Comparison of ENCODE assay signal across 20 cellular contexts in the genomic region with DNA sequence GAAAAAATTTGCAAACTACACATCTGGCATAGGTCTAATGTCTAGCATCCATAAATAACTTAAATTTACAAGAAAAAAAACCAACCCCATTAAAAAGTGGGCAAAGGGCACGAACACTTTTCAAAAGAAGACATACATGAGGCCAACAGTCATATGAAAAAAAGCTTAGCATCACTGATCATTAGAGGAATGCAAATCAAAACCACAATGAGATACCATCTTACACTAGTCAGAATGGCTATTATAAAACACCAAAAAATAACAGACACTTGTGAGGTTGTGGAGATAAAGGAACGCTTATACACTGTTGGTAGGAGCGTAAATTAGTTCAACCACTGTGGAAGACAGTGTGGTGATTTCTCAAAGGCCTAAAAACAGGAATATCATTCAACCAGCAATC. TPM values are rescaled to one million over a fixed set of nuclear protein-coding genes. Genes with fewer than 3 reads are reported as not detected.
DNase-seq lines count a peak whose midpoint lies in the region; ATAC-seq and TF ChIP-seq lines count a peak whose summit lies in the region.
"Had no signal": no experiment of that assay in that cellular context is flagged by ENCODE, and none has a peak within 500 bp of the region (broad histone marks: within the 10 kb centered on the region; RNA-seq: fewer than 3 reads in every experiment).

No MANE protein-coding gene starts in this region.

- peaks cover 10% of the 10 kb centered on the region for H3F3A ChIP-seq in Loucy (ENCODE audit: low read depth)

- no peaks in the 10 kb centered on the region for H3K4me1 Mint-ChIP-seq in endodermal cell
- H3K4me1 Mint-ChIP-seq: CD14-positive monocyte; CD8-positive, alpha-beta memory T cell had no signal

- no peak overlapping the region for H3K14ac ChIP-seq in mesenchymal stem cell (ENCODE audit: low read length in 2 of 2)

- no peak for ATAC-seq in GM21576 (IDR thresholded peaks at IDR 0.05; ENCODE audit: unreplicated experiment)

- H3K27ac Mint-ChIP-seq in endodermal cell = no peak overlapping the region
- H3K27ac Mint-ChIP-seq: CD14-positive monocyte; CD4-positive, alpha-beta T cell; CD8-positive, alpha-beta memory T cell; HFFc6 had no signal

- H2BK15ac ChIP-seq in mesenchymal stem cell (ENCODE audit: low read depth, poor library complexity, severe bottlenecking) = no peak overlapping the region

- H3K79me1 ChIP-seq in mesenchymal stem cell (replicated peaks; ENCODE audit: low read length, poor library complexity, severe bottlenecking) = no peaks in the 10 kb centered on the region

- H3K9ac ChIP-seq in Loucy (ENCODE audit: low read depth, low read length, poor library complexity, severe bottlenecking) (no peak overlapping the region), mesenchymal stem cell (ENCODE audit: low read length) (no peak overlapping the region), endodermal cell (ENCODE audit: extremely low read depth, low read length, poor library complexity, severe bottlenecking) (no peak overlapping the region)
- H3K9ac ChIP-seq: BLaER1 treated with 17β-estradiol and CSF1 and Interleukin-3, amounts not matched to agents 10 nM and 100 nM had no signal

- no peak overlapping the region for H2BK120ac ChIP-seq in mesenchymal stem cell (ENCODE audit: low read depth, low read length)

- H3K4me2 ChIP-seq in Loucy (ENCODE audit: low read depth, low read length, poor library complexity, severe bottlenecking) (peak overlapping the region; percentile 61), mesenchymal stem cell (ENCODE audit: low read length, poor library complexity, severe bottlenecking) (no peak overlapping the region)
- H3K4me2 ChIP-seq: BLaER1 treated with 17β-estradiol and CSF1 and Interleukin-3, amounts not matched to agents 10 nM and 100 nM had no signal

- H3K9me2 ChIP-seq in Loucy (replicated peaks; ENCODE audit: low read depth, low read length) = no peaks in the 10 kb centered on the region

- H4K8ac ChIP-seq in mesenchymal stem cell (ENCODE audit: low read length) = no peak overlapping the region

- H3K9me3 Mint-ChIP-seq in endodermal cell = peaks cover 18% of the 10 kb centered on the region

- H2BK5ac ChIP-seq in mesenchymal stem cell (ENCODE audit: low read depth, low read length, poor library complexity, severe bottlenecking) = no peak overlapping the region

- H3K27me3 Mint-ChIP-seq in endodermal cell (ENCODE audit: insufficient read depth) = no peaks in the 10 kb centered on the region
- H3K27me3 Mint-ChIP-seq: CD4-positive, alpha-beta T cell had no signal

- no peak overlapping the region for H3K23ac ChIP-seq in mesenchymal stem cell (ENCODE audit: low read length in 2 of 2)

- H3K4me3 Mint-ChIP-seq in endodermal cell = no peak overlapping the region
- H3K4me3 Mint-ChIP-seq: CD14-positive monocyte; CD4-positive, alpha-beta T cell; CD8-positive, alpha-beta memory T cell; HFFc6 had no signal

- DNase-seq in AG10803 (ENCODE audit: low read depth) (peak; percentile 34), fibroblast of villous mesenchyme (ENCODE audit: low read depth) (peak; percentile 80), mesenchymal stem cell (peak; percentile 9), endodermal cell (no peak), SK-N-DZ (ENCODE audit: low spot score) (no peak), DMS53 (lab: John Stamatoyannopoulos, UW) (no peak)
- DNase-seq: AML-193; BE2C; CD4-positive, alpha-beta T cell; CD8-positive, alpha-beta memory T cell; DND-41; GF-D8; GOT3; HFFc6 had no signal

- no peak overlapping the region for H3K18ac ChIP-seq in mesenchymal stem cell (ENCODE audit: low read depth in 1 of 2, low read length in 2 of 2)

- no peak overlapping the region for H3K4ac ChIP-seq in mesenchymal stem cell (ENCODE audit: low read depth in 1 of 2, low read length in 2 of 2)

- peaks cover 25% of the 10 kb centered on the region; the same call in 1 of the 2 replicates for H3K9me3 ChIP-seq in Loucy (ENCODE audit: insufficient read depth, low read depth, low read length)
- H3K9me3 ChIP-seq in mesenchymal stem cell (ENCODE audit: control insufficient read depth, low read length) = peaks cover 17% of the 10 kb centered on the region
- H3K9me3 ChIP-seq in endodermal cell (ENCODE audit: control insufficient read depth, low read length) = peaks cover 4% of the 10 kb centered on the region
- H3K9me3 ChIP-seq: BE2C, HAP-1 had no signal

- H2AFZ ChIP-seq in Loucy (ENCODE audit: low read length) (no peak overlapping the region), mesenchymal stem cell (ENCODE audit: low read depth, low read length) (no peak overlapping the region)

- TF ChIP-seq CTCF in AG10803 (conservative IDR thresholded peaks at IDR 0.05; ENCODE audit: low read length) = no peak
- TF ChIP-seq CTCF in Loucy (conservative IDR thresholded peaks at IDR 0.05; ENCODE audit: low read length) = no peak
- TF ChIP-seq CTCF in fibroblast of villous mesenchyme (IDR thresholded peaks at IDR 0.05; ENCODE audit: insufficient read depth, low read depth, low read length) = no peak
- TF ChIP-seq CTCF in endodermal cell (conservative IDR thresholded peaks at IDR 0.05) = no peak

- H4K20me1 ChIP-seq in Loucy (ENCODE audit: insufficient read depth, low read length, poor library complexity, severe bottlenecking) = no peaks in the 10 kb centered on the region
- H4K20me1 ChIP-seq: BLaER1 treated with 17β-estradiol and CSF1 and Interleukin-3, amounts not matched to agents 10 nM and 100 nM had no signal

- no peak overlapping the region for H2AK5ac ChIP-seq in mesenchymal stem cell (ENCODE audit: low read length, severe bottlenecking)

- WGBS in mesenchymal stem cell = 75% methylated on average over 1 of the region's 3 CpGs
- 93% methylated on average over 2 of the region's 3 CpGs; no CpG with 5 or more reads in 1 of the 2 experiments for WGBS in endodermal cell (ENCODE audit: insufficient coverage in 1 of 2, insufficient read length in 1 of 2), 2 experiments

- H3K4me3 ChIP-seq in AG10803 (ENCODE audit: low read length) = no peak overlapping the region
- H3K4me3 ChIP-seq in Loucy (ENCODE audit: low read length, poor library complexity, severe bottlenecking) = peak overlapping the region; percentile 12
- no peak overlapping the region for H3K4me3 ChIP-seq in fibroblast of villous mesenchyme (ENCODE audit: low read depth, low read length)
- no peak overlapping the region for H3K4me3 ChIP-seq in mesenchymal stem cell (ENCODE audit: insufficient read depth in 1 of 2, low read depth in 1 of 2, low read length in 2 of 2)
- H3K4me3 ChIP-seq in endodermal cell (ENCODE audit: low read length) = no peak overlapping the region
- H3K4me3 ChIP-seq: BLaER1 treated with 17β-estradiol and CSF1 and Interleukin-3, amounts not matched to agents 10 nM and 100 nM; HAP-1 had no signal

- no peak overlapping the region for H4K91ac ChIP-seq in mesenchymal stem cell (ENCODE audit: low read length)

- H3K27me3 ChIP-seq in Loucy (ENCODE audit: insufficient read depth, low read length, poor library complexity, severe bottlenecking) (no peaks in the 10 kb centered on the region), mesenchymal stem cell (ENCODE audit: control insufficient read depth in 1 of 2, insufficient read depth in 1 of 2, low read length in 2 of 2) (no peaks in the 10 kb centered on the region), endodermal cell (ENCODE audit: control insufficient read depth, insufficient read depth, low read length, poor library complexity, severe bottlenecking) (no peaks in the 10 kb centered on the region)
- H3K27me3 ChIP-seq: BE2C; BLaER1 treated with 17β-estradiol and CSF1 and Interleukin-3, amounts not matched to agents 10 nM and 100 nM had no signal

- peaks cover 9% of the 10 kb centered on the region for H3K4me1 ChIP-seq in Loucy (ENCODE audit: insufficient read depth, low read length, poor library complexity, severe bottlenecking)
- H3K4me1 ChIP-seq in mesenchymal stem cell (ENCODE audit: control insufficient read depth, insufficient read depth, low read depth, low read length) = no peaks in the 10 kb centered on the region
- H3K4me1 ChIP-seq in endodermal cell (ENCODE audit: control insufficient read depth, insufficient read depth, low read length) = no peaks in the 10 kb centered on the region
- H3K4me1 ChIP-seq: BE2C; BLaER1 treated with 17β-estradiol and CSF1 and Interleukin-3, amounts not matched to agents 10 nM and 100 nM; HAP-1 had no signal

- no peaks in the 10 kb centered on the region for H3K79me2 ChIP-seq in Loucy (ENCODE audit: insufficient read depth, low read length)

- no peaks in the 10 kb centered on the region for H3K36me3 Mint-ChIP-seq in endodermal cell (ENCODE audit: low read depth)
- H3K36me3 Mint-ChIP-seq: CD14-positive monocyte; CD8-positive, alpha-beta memory T cell had no signal

- H3K36me3 ChIP-seq in Loucy (ENCODE audit: insufficient read depth, low read length) (no peaks in the 10 kb centered on the region), mesenchymal stem cell (ENCODE audit: control insufficient read depth in 1 of 2, insufficient read depth in 2 of 2, low read depth in 1 of 2, low read length in 2 of 2) (no peaks in the 10 kb centered on the region), endodermal cell (ENCODE audit: control insufficient read depth, insufficient read depth, low read length) (no peaks in the 10 kb centered on the region)
- H3K36me3 ChIP-seq: BE2C; BLaER1 treated with 17β-estradiol and CSF1 and Interleukin-3, amounts not matched to agents 10 nM and 100 nM; HAP-1 had no signal

- H3K27ac ChIP-seq in mesenchymal stem cell (ENCODE audit: low read length, poor library complexity, severe bottlenecking) = no peak overlapping the region
- H3K27ac ChIP-seq in endodermal cell (ENCODE audit: low read depth, low read length) = no peak overlapping the region
- H3K27ac ChIP-seq: 22Rv1; BLaER1 treated with 17β-estradiol and CSF1 and Interleukin-3, amounts not matched to agents 10 nM and 100 nM had no signal

- no peak overlapping the region for H2BK12ac ChIP-seq in mesenchymal stem cell (ENCODE audit: low read length in 2 of 2)

RNA-seq across cellular contexts. Expression of gene EPB41L2, which starts 33.7 kb away (rescaled TPM):
- total RNA-seq in fibroblast of villous mesenchyme (40.2 and 44.8 TPM in 2 replicates), endodermal cell (100 to 1,000 TPM; 160 to 189 TPM)
- polyA plus RNA-seq in mesenchymal stem cell (2013, experiment 1 of 2) = 50.3 TPM
- 49.4 TPM for polyA plus RNA-seq in mesenchymal stem cell (2013, experiment 2 of 2)
- 62.9 TPM for polyA plus RNA-seq in endodermal cell (2013, experiment 1 of 2)
- polyA plus RNA-seq in endodermal cell (2013, experiment 2 of 2) = 65.7 TPM
- 13.6 and 15.4 TPM in 2 replicates for polyA plus RNA-seq in SK-N-DZ (2014; cell fraction: cytosol; rRNA removed)
- 45.1 and 84.9 TPM in 2 replicates for polyA plus RNA-seq in SK-N-DZ (2014; cell fraction: nucleus; rRNA removed)

RNA-seq across cellular contexts. Expression of gene AKAP7, which starts 38.5 kb away (rescaled TPM):
- total RNA-seq in fibroblast of villous mesenchyme = 4.2 and 4.7 TPM in 2 replicates
- 3.4 TPM for polyA plus RNA-seq in mesenchymal stem cell (2013, experiment 1 of 2)
- polyA plus RNA-seq in mesenchymal stem cell (2013, experiment 2 of 2) = 3.4 TPM
- total RNA-seq in endodermal cell = 1 to 10 TPM; 6.2 to 6.7 TPM
- polyA plus RNA-seq in endodermal cell (2013, experiment 1 of 2) = 8.0 TPM
- polyA plus RNA-seq in endodermal cell (2013, experiment 2 of 2) = 6.7 TPM
- polyA plus RNA-seq in SK-N-DZ (2014; cell fraction: cytosol; rRNA removed) = not detected in 2 replicates
- polyA plus RNA-seq in SK-N-DZ (2014; cell fraction: nucleus; rRNA removed) = 0.88 TPM in 1 of 2 replicates, not detected in the other

Comparison
In these comparisons a context has a peak if more than half of its experiments do, and no peak if none do; other contexts are left out.
1. DNase-seq: peak in AG10803 (single experiment), fibroblast of villous mesenchyme (single experiment) and mesenchymal stem cell (single experiment); none in endodermal cell (single experiment), SK-N-DZ (single experiment) and DMS53 (single experiment).